18 cellular contexts compared by ENCODE assay signal in genomic region chrX:149534926-149535602, GRCh38. TPM values are rescaled to one million over a fixed set of nuclear protein-coding genes. Genes with fewer than 3 reads are reported as not detected.
"Had no signal": no experiment of that assay in that cellular context is flagged by ENCODE, and none has a peak within 500 bp of the region (broad histone marks: within the 10 kb centered on the region; RNA-seq: fewer than 3 reads in every experiment).

No MANE protein-coding gene starts in this region.

RNA-seq across cellular contexts. Expression of gene HSFX3, which starts 14.7 kb away (rescaled TPM):
- total RNA-seq: activated B cell treated with CpG ODN at 0.5 μM for 24 hours; activated CD4-positive, alpha-beta memory T cell treated with anti-CD3 and anti-CD28 coated beads for 36 hours; activated CD4-positive, alpha-beta T cell treated with anti-CD3 and anti-CD28 coated beads, Interleukin-2, amount 10 ng/mL, durations not matched to agents 24 days and 14 days; activated CD8-positive, alpha-beta memory T cell treated with anti-CD3 and anti-CD28 coated beads for 36 hours; activated CD8-positive, alpha-beta T cell treated with anti-CD3 and anti-CD28 coated beads for 36 hours; activated naive CD4-positive, alpha-beta T cell treated with anti-CD3 and anti-CD28 coated beads for 36 hours; activated naive CD8-positive, alpha-beta T cell treated with anti-CD3 and anti-CD28 coated beads for 36 hours; activated T-cell treated with anti-CD3 and anti-CD28 coated beads, Interleukin-2, amount 50 U/mL, for 4 hours; activated T-cell treated with anti-CD3 and anti-CD28 coated beads, Interleukin-2, amount 50 U/mL, for 72 hours; activated T-helper 1 cell treated with anti-CD3 and anti-CD28 coated beads, Interleukin-12 subunit alpha, Interleukin-12 subunit beta, Interleukin-2, Interleukin-4 antibody, amounts not matched to agents 30 ng/mL and 10 ng/mL and 1 ng/mL, durations not matched to agents 14 hours and 24 hours and 36 hours; activated T-helper 17 cell treated with anti-CD3 and anti-CD28 coated beads, Interleukin-2, amount 50 U/mL, for 72 hours; adrenal gland; aorta; bronchial epithelial cell; cardiac muscle cell; cerebellum; T-cell; T-helper 1 cell treated with Interleukin-12 subunit alpha and Interleukin-12 subunit beta and Interleukin-4 antibody, amounts not matched to agents 30 ng/mL and 1 ng/mL, for 36 hours had no signal
- polyA plus RNA-seq: adrenal gland, cardiac muscle cell had no signal

RNA-seq across cellular contexts. Expression of gene MAGEA9B, which starts 52.2 kb away (rescaled TPM):
- total RNA-seq: activated B cell treated with CpG ODN at 0.5 μM for 24 hours; activated CD4-positive, alpha-beta memory T cell treated with anti-CD3 and anti-CD28 coated beads for 36 hours; activated CD4-positive, alpha-beta T cell treated with anti-CD3 and anti-CD28 coated beads, Interleukin-2, amount 10 ng/mL, durations not matched to agents 24 days and 14 days; activated CD8-positive, alpha-beta memory T cell treated with anti-CD3 and anti-CD28 coated beads for 36 hours; activated CD8-positive, alpha-beta T cell treated with anti-CD3 and anti-CD28 coated beads for 36 hours; activated naive CD4-positive, alpha-beta T cell treated with anti-CD3 and anti-CD28 coated beads for 36 hours; activated naive CD8-positive, alpha-beta T cell treated with anti-CD3 and anti-CD28 coated beads for 36 hours; activated T-cell treated with anti-CD3 and anti-CD28 coated beads, Interleukin-2, amount 50 U/mL, for 4 hours; activated T-cell treated with anti-CD3 and anti-CD28 coated beads, Interleukin-2, amount 50 U/mL, for 72 hours; activated T-helper 1 cell treated with anti-CD3 and anti-CD28 coated beads, Interleukin-12 subunit alpha, Interleukin-12 subunit beta, Interleukin-2, Interleukin-4 antibody, amounts not matched to agents 30 ng/mL and 10 ng/mL and 1 ng/mL, durations not matched to agents 14 hours and 24 hours and 36 hours; activated T-helper 17 cell treated with anti-CD3 and anti-CD28 coated beads, Interleukin-2, amount 50 U/mL, for 72 hours; adrenal gland; aorta; bronchial epithelial cell; cardiac muscle cell; cerebellum; T-cell; T-helper 1 cell treated with Interleukin-12 subunit alpha and Interleukin-12 subunit beta and Interleukin-4 antibody, amounts not matched to agents 30 ng/mL and 1 ng/mL, for 36 hours had no signal
- polyA plus RNA-seq: adrenal gland, aorta, cardiac muscle cell had no signal
